21 cellular contexts compared by ENCODE assay signal in the genomic region with DNA sequence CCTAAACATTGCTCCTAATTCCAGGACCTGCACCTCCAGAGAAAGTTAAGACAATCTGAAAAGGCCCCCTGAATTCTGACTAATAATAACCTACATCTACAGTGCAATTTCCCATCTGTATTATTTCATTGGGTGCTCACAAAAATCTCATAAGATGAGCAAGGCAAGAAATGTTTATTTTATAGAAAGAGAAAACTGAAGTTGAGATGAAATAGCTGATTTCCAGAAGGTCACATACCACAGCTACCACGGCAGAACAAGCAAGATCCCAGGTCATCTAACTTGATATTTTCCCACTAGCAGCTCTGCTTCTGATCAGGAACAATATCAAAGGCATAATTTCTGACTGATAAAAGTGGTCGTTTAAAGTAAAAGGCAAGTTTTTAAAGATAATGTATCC.
DNase-seq lines count a peak whose midpoint lies in the region; ATAC-seq, FAIRE-seq and TF ChIP-seq lines count a peak whose summit lies in the region.
"Had no signal": no experiment of that assay in that cellular context is flagged by ENCODE, and none has a peak within 500 bp of the region (broad histone marks: within the 10 kb centered on the region; RNA-seq: fewer than 3 reads in every experiment).

No MANE protein-coding gene starts in this region.

- no peak overlapping the region for H3K4me3 ChIP-seq in astrocyte (ENCODE audit: insufficient read depth, low read depth, low read length)
- no peak overlapping the region for H3K4me3 ChIP-seq in osteoblast (ENCODE audit: insufficient read depth, low read length)
- H3K4me3 ChIP-seq: coronary artery, HAP-1, K562, left lung, spleen, transverse colon had no signal

- H3K4me3 Mint-ChIP-seq in HFFc6 (peak overlapping the region; percentile 59), astrocyte (ENCODE audit: unreplicated experiment) (no peak overlapping the region)
- H3K4me3 Mint-ChIP-seq: activated CD4-positive, alpha-beta memory T cell treated with anti-CD3 and anti-CD28 coated beads for 36 hours; CD14-positive monocyte had no signal

- H4K20me1 ChIP-seq in astrocyte (ENCODE audit: insufficient read depth, low read length) (no peaks in the 10 kb centered on the region), osteoblast (ENCODE audit: insufficient read depth, low read length) (no peaks in the 10 kb centered on the region)

- peaks cover 41% of the 10 kb centered on the region for H3K4me1 ChIP-seq in astrocyte (ENCODE audit: insufficient read depth, low read length)
- peaks cover 42% of the 10 kb centered on the region for H3K4me1 ChIP-seq in osteoblast (ENCODE audit: insufficient read depth, low read length)
- H3K4me1 ChIP-seq: parathyroid adenoma, spleen had no signal

- ATAC-seq in GM18498 (IDR thresholded peaks at IDR 0.05; ENCODE audit: unreplicated experiment): no peak
- ATAC-seq: K562 had no signal

- H3K4me1 Mint-ChIP-seq in HFFc6 (ENCODE audit: low read depth) (peaks cover 58% of the 10 kb centered on the region), astrocyte (ENCODE audit: low read depth, unreplicated experiment) (peaks cover 38% of the 10 kb centered on the region)
- H3K4me1 Mint-ChIP-seq: CD14-positive monocyte had no signal

- H3K9me3 Mint-ChIP-seq in HFFc6 (peaks cover 8% of the 10 kb centered on the region; the same call in 1 of the 2 replicates), astrocyte (ENCODE audit: unreplicated experiment) (peaks cover 5% of the 10 kb centered on the region)
- H3K9me3 Mint-ChIP-seq: CD14-positive monocyte had no signal

- DNase-seq in EL (peak; percentile 66), HFFc6 (no peak), astrocyte (ENCODE audit: low read depth) (no peak), osteoblast (ENCODE audit: insufficient read length, low spot score, missing footprints) (no peak), islet precursor cell (no peak), NCI-H748 treated with DMSO at 0.1 percent for 48 hours (lab: John Stamatoyannopoulos, UW) (no peak)
- DNase-seq: activated CD4-positive, alpha-beta memory T cell treated with anti-CD3 and anti-CD28 coated beads for 36 hours; DMS153; foreskin melanocyte; left lung; NCI-H1105; NCI-H82; spleen; transverse colon had no signal

- peak overlapping the region; percentile 76 for H3K27ac Mint-ChIP-seq in HFFc6
- H3K27ac Mint-ChIP-seq in astrocyte (ENCODE audit: unreplicated experiment): peak overlapping the region; percentile 45
- H3K27ac Mint-ChIP-seq: activated CD4-positive, alpha-beta memory T cell treated with anti-CD3 and anti-CD28 coated beads for 36 hours; CD14-positive monocyte had no signal

- no peak overlapping the region for H2AFZ ChIP-seq in astrocyte (ENCODE audit: low read depth, low read length)
- no peak overlapping the region for H2AFZ ChIP-seq in osteoblast (ENCODE audit: low read length)
- H2AFZ ChIP-seq: parathyroid adenoma had no signal

- H3K79me2 ChIP-seq in astrocyte (ENCODE audit: insufficient read depth, low read length): no peaks in the 10 kb centered on the region
- H3K79me2 ChIP-seq in osteoblast (ENCODE audit: insufficient read depth, low read length): no peaks in the 10 kb centered on the region
- H3K79me2 ChIP-seq: parathyroid adenoma had no signal

- H3K4me2 ChIP-seq in astrocyte (ENCODE audit: low read length): peak overlapping the region; percentile 59
- H3K4me2 ChIP-seq in osteoblast (ENCODE audit: insufficient read depth, low read length): peak overlapping the region; percentile 53

- H3K36me3 ChIP-seq in astrocyte (ENCODE audit: insufficient read depth, low read length) (no peaks in the 10 kb centered on the region), osteoblast (ENCODE audit: insufficient read depth, low read length) (no peaks in the 10 kb centered on the region)
- H3K36me3 ChIP-seq: HAP-1, left lung, spleen, transverse colon had no signal

- FAIRE-seq in astrocyte (lab: Jason Lieb, UNC): peak; percentile 20
- FAIRE-seq: endothelial cell of umbilical vein, K562 had no signal

- H3K27me3 Mint-ChIP-seq in HFFc6 (ENCODE audit: insufficient read depth): no peaks in the 10 kb centered on the region
- H3K27me3 Mint-ChIP-seq in astrocyte (ENCODE audit: low read depth, unreplicated experiment): no peaks in the 10 kb centered on the region
- H3K27me3 Mint-ChIP-seq: activated CD4-positive, alpha-beta memory T cell treated with anti-CD3 and anti-CD28 coated beads for 36 hours had no signal

- peak overlapping the region; percentile 93 for H3K27ac ChIP-seq in astrocyte (ENCODE audit: low read depth, low read length)
- peak overlapping the region; percentile 88 for H3K27ac ChIP-seq in osteoblast (ENCODE audit: low read depth, low read length)
- H3K27ac ChIP-seq: parathyroid adenoma, spleen had no signal

- peaks cover 3% of the 10 kb centered on the region for H3K36me3 Mint-ChIP-seq in HFFc6 (ENCODE audit: low read depth)
- no peaks in the 10 kb centered on the region for H3K36me3 Mint-ChIP-seq in astrocyte (ENCODE audit: low read depth, unreplicated experiment)
- H3K36me3 Mint-ChIP-seq: activated CD4-positive, alpha-beta memory T cell treated with anti-CD3 and anti-CD28 coated beads for 36 hours; CD14-positive monocyte had no signal

- H3K9me3 ChIP-seq in astrocyte (ENCODE audit: insufficient read depth, low read depth, low read length): no peaks in the 10 kb centered on the region
- H3K9me3 ChIP-seq in osteoblast (ENCODE audit: low read depth, low read length): no peaks in the 10 kb centered on the region
- H3K9me3 ChIP-seq: transverse colon had no signal

- H3K27me3 ChIP-seq in astrocyte (ENCODE audit: insufficient read depth, low read length) (no peaks in the 10 kb centered on the region), osteoblast (ENCODE audit: insufficient read depth, low read length) (no peaks in the 10 kb centered on the region)
- H3K27me3 ChIP-seq: left lung, spleen, transverse colon had no signal

- H3K9ac ChIP-seq in astrocyte (ENCODE audit: low read length): peak overlapping the region; percentile 67
- H3K9ac ChIP-seq: parathyroid adenoma had no signal

- no peak for TF ChIP-seq CTCF in HFFc6 (IDR thresholded peaks at IDR 0.05)
- TF ChIP-seq CTCF in astrocyte (IDR thresholded peaks at IDR 0.05; ENCODE audit: insufficient read depth, low read depth, low read length): no peak
- TF ChIP-seq CTCF in osteoblast (IDR thresholded peaks at IDR 0.05; ENCODE audit: extremely low read depth, low read depth, low read length): no peak
